1 cellular context compared by ENCODE assay signal in the genomic region with DNA sequence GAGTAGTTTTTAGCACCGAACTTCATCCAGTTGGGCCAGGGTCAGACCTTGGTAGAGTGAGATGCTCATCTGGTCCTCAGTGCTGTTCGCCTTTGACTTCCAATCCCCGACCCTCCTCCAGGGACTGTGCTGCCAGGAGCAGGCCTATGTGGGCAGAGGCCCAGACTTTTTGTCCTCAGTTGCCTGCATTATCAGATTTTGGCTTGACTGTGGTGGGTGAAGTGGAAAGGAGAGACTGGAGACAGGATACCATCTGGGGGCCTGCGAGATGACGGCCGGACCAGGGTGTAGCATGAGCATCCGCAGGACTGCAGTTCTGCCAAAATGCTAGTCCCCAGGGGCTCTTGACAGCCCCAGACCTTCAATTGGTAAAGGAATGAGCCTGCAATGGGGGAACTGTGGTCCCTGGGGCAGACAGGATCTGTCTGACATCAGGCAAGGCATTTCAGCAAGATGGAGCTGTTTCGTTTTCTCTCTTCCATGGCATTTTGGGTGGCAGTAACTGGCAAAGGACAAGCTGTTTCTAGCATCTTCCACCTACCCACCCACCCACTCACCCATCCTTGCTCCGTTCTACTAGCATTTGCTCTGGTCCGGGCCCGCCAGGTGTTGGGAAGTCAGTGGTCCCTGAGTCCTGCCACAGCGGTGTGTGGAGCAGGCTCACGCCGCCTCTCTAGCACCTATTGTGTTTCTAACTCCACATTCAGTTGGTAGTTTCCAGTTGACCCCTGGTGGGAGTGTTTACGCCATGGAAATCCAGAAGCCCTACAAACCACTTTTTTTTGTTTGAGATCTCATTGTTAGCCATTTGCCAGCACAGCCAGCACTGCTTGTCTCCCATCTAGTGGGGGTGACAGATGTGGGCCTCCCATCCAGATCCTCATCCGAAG.
TF ChIP-seq lines count a peak whose summit lies in the region.

No MANE protein-coding gene starts in this region.

TF ChIP-seq in SK-N-SH, 30 proteins besides CTCF, POLR2A, EP300 and RAD21 (continued from another document):
- TF ChIP-seq, protein P1, sequence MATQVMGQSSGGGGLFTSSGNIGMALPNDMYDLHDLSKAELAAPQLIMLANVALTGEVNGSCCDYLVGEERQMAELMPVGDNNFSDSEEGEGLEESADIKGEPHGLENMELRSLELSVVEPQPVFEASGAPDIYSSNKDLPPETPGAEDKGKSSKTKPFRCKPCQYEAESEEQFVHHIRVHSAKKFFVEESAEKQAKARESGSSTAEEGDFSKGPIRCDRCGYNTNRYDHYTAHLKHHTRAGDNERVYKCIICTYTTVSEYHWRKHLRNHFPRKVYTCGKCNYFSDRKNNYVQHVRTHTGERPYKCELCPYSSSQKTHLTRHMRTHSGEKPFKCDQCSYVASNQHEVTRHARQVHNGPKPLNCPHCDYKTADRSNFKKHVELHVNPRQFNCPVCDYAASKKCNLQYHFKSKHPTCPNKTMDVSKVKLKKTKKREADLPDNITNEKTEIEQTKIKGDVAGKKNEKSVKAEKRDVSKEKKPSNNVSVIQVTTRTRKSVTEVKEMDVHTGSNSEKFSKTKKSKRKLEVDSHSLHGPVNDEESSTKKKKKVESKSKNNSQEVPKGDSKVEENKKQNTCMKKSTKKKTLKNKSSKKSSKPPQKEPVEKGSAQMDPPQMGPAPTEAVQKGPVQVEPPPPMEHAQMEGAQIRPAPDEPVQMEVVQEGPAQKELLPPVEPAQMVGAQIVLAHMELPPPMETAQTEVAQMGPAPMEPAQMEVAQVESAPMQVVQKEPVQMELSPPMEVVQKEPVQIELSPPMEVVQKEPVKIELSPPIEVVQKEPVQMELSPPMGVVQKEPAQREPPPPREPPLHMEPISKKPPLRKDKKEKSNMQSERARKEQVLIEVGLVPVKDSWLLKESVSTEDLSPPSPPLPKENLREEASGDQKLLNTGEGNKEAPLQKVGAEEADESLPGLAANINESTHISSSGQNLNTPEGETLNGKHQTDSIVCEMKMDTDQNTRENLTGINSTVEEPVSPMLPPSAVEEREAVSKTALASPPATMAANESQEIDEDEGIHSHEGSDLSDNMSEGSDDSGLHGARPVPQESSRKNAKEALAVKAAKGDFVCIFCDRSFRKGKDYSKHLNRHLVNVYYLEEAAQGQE (IDR thresholded peaks at IDR 0.05; ENCODE audit: low read depth, low read length), result no peak
- no peak for TF ChIP-seq FOXJ3 (CRISPR knock-in tag; IDR thresholded peaks at IDR 0.05)
